In the genomic region with DNA sequence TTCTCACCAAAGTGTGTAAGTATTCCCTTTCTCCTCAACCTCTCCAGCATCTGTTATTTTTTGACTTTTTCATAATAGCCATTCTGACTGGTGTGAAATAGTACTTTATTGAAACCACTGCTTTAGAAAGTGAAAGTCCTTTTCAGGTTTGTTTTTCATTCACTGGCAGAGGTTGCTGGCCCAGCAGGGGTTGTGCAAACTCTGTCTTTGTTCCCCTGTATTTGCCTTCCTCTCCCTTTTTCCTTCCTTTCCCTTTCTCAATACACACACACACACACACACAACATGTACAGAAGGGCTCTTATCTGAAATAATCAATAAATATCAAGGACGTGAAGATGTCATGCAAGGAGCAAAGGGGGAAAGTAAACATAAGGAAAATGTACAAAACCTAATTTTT, we compare ENCODE assay signal across 1 cellular context.
TF ChIP-seq lines count a peak whose summit lies in the region.

No MANE protein-coding gene starts in this region.

TF ChIP-seq in HepG2, 621 proteins besides CTCF, POLR2A, EP300 and RAD21 (continued from another document and continues in another):
- TF ChIP-seq, protein P1, sequence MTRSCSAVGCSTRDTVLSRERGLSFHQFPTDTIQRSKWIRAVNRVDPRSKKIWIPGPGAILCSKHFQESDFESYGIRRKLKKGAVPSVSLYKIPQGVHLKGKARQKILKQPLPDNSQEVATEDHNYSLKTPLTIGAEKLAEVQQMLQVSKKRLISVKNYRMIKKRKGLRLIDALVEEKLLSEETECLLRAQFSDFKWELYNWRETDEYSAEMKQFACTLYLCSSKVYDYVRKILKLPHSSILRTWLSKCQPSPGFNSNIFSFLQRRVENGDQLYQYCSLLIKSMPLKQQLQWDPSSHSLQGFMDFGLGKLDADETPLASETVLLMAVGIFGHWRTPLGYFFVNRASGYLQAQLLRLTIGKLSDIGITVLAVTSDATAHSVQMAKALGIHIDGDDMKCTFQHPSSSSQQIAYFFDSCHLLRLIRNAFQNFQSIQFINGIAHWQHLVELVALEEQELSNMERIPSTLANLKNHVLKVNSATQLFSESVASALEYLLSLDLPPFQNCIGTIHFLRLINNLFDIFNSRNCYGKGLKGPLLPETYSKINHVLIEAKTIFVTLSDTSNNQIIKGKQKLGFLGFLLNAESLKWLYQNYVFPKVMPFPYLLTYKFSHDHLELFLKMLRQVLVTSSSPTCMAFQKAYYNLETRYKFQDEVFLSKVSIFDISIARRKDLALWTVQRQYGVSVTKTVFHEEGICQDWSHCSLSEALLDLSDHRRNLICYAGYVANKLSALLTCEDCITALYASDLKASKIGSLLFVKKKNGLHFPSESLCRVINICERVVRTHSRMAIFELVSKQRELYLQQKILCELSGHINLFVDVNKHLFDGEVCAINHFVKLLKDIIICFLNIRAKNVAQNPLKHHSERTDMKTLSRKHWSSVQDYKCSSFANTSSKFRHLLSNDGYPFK (CRISPR knock-in tag; IDR thresholded peaks at IDR 0.05; ENCODE audit: borderline replicate concordance), result no peak
- TF ChIP-seq, protein P2, sequence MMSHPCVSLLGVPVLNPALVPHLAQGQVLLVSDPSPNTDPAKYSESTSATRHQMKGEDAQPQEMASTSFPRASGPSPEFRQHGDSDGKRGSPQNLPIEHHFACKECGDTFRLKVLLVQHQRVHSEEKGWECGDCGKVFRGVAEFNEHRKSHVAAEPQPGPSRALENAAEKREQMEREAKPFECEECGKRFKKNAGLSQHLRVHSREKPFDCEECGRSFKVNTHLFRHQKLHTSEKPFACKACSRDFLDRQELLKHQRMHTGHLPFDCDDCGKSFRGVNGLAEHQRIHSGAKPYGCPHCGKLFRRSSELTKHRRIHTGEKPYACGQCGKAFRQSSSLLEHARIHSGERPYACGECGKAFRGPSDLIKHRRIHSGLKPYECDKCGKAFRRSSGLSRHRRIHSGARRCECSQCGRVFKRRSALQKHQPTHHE (CRISPR knock-in tag; IDR thresholded peaks at IDR 0.05; ENCODE audit: borderline replicate concordance), result no peak
- no peak for TF ChIP-seq ZNF713 (CRISPR knock-in tag; IDR thresholded peaks at IDR 0.05)
- no peak for TF ChIP-seq NCOR1 (IDR thresholded peaks at IDR 0.05; ENCODE audit: borderline replicate concordance, low read length)
- TF ChIP-seq ZNF788 (CRISPR knock-in tag; IDR thresholded peaks at IDR 0.05; ENCODE audit: borderline replicate concordance), result no peak
- TF ChIP-seq PHF20 (CRISPR knock-in tag; IDR thresholded peaks at IDR 0.05), result no peak
- 0 out of 2 replicates have a peak, but pooled peaks have one; percentile 10 for TF ChIP-seq HNF4A (CRISPR knock-in tag; IDR thresholded peaks at IDR 0.05)
- TF ChIP-seq ZNF75D (CRISPR knock-in tag; IDR thresholded peaks at IDR 0.05; ENCODE audit: borderline replicate concordance), result no peak
- TF ChIP-seq MAZ (IDR thresholded peaks at IDR 0.05; ENCODE audit: borderline replicate concordance, low read depth, low read length), result no peak
- no peak for TF ChIP-seq MAZ (CRISPR knock-in tag; IDR thresholded peaks at IDR 0.05; ENCODE audit: low read depth)
- no peak for TF ChIP-seq HOXA9 (CRISPR knock-in tag; IDR thresholded peaks at IDR 0.05; ENCODE audit: borderline replicate concordance)
- TF ChIP-seq, protein P3, sequence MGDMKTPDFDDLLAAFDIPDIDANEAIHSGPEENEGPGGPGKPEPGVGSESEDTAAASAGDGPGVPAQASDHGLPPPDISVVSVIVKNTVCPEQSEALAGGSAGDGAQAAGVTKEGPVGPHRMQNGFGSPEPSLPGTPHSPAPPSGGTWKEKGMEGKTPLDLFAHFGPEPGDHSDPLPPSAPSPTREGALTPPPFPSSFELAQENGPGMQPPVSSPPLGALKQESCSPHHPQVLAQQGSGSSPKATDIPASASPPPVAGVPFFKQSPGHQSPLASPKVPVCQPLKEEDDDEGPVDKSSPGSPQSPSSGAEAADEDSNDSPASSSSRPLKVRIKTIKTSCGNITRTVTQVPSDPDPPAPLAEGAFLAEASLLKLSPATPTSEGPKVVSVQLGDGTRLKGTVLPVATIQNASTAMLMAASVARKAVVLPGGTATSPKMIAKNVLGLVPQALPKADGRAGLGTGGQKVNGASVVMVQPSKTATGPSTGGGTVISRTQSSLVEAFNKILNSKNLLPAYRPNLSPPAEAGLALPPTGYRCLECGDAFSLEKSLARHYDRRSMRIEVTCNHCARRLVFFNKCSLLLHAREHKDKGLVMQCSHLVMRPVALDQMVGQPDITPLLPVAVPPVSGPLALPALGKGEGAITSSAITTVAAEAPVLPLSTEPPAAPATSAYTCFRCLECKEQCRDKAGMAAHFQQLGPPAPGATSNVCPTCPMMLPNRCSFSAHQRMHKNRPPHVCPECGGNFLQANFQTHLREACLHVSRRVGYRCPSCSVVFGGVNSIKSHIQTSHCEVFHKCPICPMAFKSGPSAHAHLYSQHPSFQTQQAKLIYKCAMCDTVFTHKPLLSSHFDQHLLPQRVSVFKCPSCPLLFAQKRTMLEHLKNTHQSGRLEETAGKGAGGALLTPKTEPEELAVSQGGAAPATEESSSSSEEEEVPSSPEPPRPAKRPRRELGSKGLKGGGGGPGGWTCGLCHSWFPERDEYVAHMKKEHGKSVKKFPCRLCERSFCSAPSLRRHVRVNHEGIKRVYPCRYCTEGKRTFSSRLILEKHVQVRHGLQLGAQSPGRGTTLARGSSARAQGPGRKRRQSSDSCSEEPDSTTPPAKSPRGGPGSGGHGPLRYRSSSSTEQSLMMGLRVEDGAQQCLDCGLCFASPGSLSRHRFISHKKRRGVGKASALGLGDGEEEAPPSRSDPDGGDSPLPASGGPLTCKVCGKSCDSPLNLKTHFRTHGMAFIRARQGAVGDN (CRISPR knock-in tag; IDR thresholded peaks at IDR 0.05), result no peak
- TF ChIP-seq, protein P4, sequence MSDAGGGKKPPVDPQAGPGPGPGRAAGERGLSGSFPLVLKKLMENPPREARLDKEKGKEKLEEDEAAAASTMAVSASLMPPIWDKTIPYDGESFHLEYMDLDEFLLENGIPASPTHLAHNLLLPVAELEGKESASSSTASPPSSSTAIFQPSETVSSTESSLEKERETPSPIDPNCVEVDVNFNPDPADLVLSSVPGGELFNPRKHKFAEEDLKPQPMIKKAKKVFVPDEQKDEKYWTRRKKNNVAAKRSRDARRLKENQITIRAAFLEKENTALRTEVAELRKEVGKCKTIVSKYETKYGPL (CRISPR knock-in tag; IDR thresholded peaks at IDR 0.05), result no peak
- TF ChIP-seq RFX1 (IDR thresholded peaks at IDR 0.05), result no peak
- TF ChIP-seq TCF7 (IDR thresholded peaks at IDR 0.05; ENCODE audit: low read depth), result peak; percentile 46; the same call in 1 of the 2 replicates
- TF ChIP-seq, protein P5, sequence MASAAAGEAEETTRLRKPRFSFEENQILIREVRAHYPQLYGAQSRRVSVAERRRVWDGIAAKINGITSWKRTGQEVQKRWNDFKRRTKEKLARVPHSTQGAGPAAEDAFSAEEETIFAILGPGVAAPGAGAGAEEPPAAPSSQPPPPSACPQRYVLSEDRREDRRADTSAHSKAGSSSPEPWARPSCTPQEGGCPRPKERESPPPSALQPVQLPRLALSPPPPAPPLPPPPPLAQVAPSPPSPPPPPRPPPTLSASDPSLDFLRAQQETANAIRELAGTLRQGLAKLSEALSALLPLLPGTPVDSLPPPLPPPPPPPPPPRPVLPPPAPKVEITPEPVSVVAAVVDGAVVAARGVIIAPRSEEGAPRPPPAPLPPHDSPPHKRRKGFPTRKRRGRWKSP (CRISPR knock-in tag; IDR thresholded peaks at IDR 0.05), result no peak
- no peak for TF ChIP-seq ZNF251 (CRISPR knock-in tag; IDR thresholded peaks at IDR 0.05)
- TF ChIP-seq ZNF510 (CRISPR knock-in tag; IDR thresholded peaks at IDR 0.05; ENCODE audit: low read depth), result no peak
- TF ChIP-seq, protein P6, sequence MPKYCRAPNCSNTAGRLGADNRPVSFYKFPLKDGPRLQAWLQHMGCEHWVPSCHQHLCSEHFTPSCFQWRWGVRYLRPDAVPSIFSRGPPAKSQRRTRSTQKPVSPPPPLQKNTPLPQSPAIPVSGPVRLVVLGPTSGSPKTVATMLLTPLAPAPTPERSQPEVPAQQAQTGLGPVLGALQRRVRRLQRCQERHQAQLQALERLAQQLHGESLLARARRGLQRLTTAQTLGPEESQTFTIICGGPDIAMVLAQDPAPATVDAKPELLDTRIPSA (CRISPR knock-in tag; IDR thresholded peaks at IDR 0.05; ENCODE audit: borderline replicate concordance), result no peak
- no peak for TF ChIP-seq ZNF296 (CRISPR knock-in tag; conservative IDR thresholded peaks at IDR 0.05)
- TF ChIP-seq, protein P7, sequence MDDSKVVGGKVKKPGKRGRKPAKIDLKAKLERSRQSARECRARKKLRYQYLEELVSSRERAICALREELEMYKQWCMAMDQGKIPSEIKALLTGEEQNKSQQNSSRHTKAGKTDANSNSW (CRISPR knock-in tag; IDR thresholded peaks at IDR 0.05; ENCODE audit: borderline replicate concordance), result no peak
- TF ChIP-seq AKAP8 (CRISPR knock-in tag; IDR thresholded peaks at IDR 0.05), result no peak
- TF ChIP-seq, protein P8, sequence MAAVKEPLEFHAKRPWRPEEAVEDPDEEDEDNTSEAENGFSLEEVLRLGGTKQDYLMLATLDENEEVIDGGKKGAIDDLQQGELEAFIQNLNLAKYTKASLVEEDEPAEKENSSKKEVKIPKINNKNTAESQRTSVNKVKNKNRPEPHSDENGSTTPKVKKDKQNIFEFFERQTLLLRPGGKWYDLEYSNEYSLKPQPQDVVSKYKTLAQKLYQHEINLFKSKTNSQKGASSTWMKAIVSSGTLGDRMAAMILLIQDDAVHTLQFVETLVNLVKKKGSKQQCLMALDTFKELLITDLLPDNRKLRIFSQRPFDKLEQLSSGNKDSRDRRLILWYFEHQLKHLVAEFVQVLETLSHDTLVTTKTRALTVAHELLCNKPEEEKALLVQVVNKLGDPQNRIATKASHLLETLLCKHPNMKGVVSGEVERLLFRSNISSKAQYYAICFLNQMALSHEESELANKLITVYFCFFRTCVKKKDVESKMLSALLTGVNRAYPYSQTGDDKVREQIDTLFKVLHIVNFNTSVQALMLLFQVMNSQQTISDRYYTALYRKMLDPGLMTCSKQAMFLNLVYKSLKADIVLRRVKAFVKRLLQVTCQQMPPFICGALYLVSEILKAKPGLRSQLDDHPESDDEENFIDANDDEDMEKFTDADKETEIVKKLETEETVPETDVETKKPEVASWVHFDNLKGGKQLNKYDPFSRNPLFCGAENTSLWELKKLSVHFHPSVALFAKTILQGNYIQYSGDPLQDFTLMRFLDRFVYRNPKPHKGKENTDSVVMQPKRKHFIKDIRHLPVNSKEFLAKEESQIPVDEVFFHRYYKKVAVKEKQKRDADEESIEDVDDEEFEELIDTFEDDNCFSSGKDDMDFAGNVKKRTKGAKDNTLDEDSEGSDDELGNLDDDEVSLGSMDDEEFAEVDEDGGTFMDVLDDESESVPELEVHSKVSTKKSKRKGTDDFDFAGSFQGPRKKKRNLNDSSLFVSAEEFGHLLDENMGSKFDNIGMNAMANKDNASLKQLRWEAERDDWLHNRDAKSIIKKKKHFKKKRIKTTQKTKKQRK (IDR thresholded peaks at IDR 0.05; ENCODE audit: low read length), result no peak
- TF ChIP-seq, protein P9, sequence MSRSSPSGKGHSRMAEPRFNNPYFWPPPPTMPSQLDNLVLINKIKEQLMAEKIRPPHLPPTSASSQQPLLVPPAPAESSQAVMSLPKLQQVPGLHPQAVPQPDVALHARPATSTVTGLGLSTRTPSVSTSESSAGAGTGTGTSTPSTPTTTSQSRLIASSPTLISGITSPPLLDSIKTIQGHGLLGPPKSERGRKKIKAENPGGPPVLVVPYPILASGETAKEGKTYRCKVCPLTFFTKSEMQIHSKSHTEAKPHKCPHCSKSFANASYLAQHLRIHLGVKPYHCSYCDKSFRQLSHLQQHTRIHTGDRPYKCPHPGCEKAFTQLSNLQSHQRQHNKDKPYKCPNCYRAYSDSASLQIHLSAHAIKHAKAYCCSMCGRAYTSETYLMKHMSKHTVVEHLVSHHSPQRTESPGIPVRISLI (CRISPR knock-in tag; IDR thresholded peaks at IDR 0.05; ENCODE audit: borderline replicate concordance), result no peak
- no peak for TF ChIP-seq NPAS2 (CRISPR knock-in tag; IDR thresholded peaks at IDR 0.05; ENCODE audit: borderline replicate concordance)
- TF ChIP-seq, protein P10, sequence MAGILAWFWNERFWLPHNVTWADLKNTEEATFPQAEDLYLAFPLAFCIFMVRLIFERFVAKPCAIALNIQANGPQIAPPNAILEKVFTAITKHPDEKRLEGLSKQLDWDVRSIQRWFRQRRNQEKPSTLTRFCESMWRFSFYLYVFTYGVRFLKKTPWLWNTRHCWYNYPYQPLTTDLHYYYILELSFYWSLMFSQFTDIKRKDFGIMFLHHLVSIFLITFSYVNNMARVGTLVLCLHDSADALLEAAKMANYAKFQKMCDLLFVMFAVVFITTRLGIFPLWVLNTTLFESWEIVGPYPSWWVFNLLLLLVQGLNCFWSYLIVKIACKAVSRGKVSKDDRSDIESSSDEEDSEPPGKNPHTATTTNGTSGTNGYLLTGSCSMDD (CRISPR knock-in tag; IDR thresholded peaks at IDR 0.05), result no peak
- peak; percentile 89 for TF ChIP-seq ZNF3 (CRISPR knock-in tag; IDR thresholded peaks at IDR 0.05)
- TF ChIP-seq FOXA3 (CRISPR knock-in tag; IDR thresholded peaks at IDR 0.05), result no peak
- TF ChIP-seq RBM39 (IDR thresholded peaks at IDR 0.05; ENCODE audit: low read depth, low read length, poor library complexity, severe bottlenecking), result no peak
- no peak for TF ChIP-seq TOPORS (CRISPR knock-in tag; IDR thresholded peaks at IDR 0.05)
- TF ChIP-seq, protein P11, sequence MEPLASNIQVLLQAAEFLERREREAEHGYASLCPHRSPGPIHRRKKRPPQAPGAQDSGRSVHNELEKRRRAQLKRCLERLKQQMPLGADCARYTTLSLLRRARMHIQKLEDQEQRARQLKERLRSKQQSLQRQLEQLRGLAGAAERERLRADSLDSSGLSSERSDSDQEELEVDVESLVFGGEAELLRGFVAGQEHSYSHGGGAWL (CRISPR knock-in tag; IDR thresholded peaks at IDR 0.05), result no peak
- TF ChIP-seq, protein P12, sequence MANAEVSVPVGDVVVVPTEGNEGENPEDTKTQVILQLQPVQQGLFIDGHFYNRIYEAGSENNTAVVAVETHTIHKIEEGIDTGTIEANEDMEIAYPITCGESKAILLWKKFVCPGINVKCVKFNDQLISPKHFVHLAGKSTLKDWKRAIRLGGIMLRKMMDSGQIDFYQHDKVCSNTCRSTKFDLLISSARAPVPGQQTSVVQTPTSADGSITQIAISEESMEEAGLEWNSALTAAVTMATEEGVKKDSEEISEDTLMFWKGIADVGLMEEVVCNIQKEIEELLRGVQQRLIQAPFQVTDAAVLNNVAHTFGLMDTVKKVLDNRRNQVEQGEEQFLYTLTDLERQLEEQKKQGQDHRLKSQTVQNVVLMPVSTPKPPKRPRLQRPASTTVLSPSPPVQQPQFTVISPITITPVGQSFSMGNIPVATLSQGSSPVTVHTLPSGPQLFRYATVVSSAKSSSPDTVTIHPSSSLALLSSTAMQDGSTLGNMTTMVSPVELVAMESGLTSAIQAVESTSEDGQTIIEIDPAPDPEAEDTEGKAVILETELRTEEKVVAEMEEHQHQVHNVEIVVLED (CRISPR knock-in tag; IDR thresholded peaks at IDR 0.05; ENCODE audit: borderline replicate concordance), result no peak
- TF ChIP-seq ISL2 (CRISPR knock-in tag; IDR thresholded peaks at IDR 0.05), result no peak
- TF ChIP-seq ONECUT2 (CRISPR knock-in tag; IDR thresholded peaks at IDR 0.05), result peak; percentile 84
- no peak for TF ChIP-seq WIZ (CRISPR knock-in tag; IDR thresholded peaks at IDR 0.05)
- TF ChIP-seq CBX5 (CRISPR knock-in tag; IDR thresholded peaks at IDR 0.05; ENCODE audit: borderline replicate concordance), result no peak
- TF ChIP-seq, protein P13, sequence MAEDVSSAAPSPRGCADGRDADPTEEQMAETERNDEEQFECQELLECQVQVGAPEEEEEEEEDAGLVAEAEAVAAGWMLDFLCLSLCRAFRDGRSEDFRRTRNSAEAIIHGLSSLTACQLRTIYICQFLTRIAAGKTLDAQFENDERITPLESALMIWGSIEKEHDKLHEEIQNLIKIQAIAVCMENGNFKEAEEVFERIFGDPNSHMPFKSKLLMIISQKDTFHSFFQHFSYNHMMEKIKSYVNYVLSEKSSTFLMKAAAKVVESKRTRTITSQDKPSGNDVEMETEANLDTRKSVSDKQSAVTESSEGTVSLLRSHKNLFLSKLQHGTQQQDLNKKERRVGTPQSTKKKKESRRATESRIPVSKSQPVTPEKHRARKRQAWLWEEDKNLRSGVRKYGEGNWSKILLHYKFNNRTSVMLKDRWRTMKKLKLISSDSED (CRISPR knock-in tag; IDR thresholded peaks at IDR 0.05), result no peak
